In genomic region chr7:25775570-25775969, GRCh38 we compare ENCODE assay signal across 21 cellular contexts.
"Had no signal": no experiment of that assay in that cellular context is flagged by ENCODE, and none has a peak within 500 bp of the region (broad histone marks: within the 10 kb centered on the region; RNA-seq: fewer than 3 reads in every experiment).

No MANE protein-coding gene starts in this region.

- DNase-seq: activated CD4-positive, alpha-beta T cell treated with anti-CD3 and anti-CD28 coated beads for 4 hours; activated CD4-positive, alpha-beta T cell treated with anti-CD3 and anti-CD28 coated beads, Interleukin-2, amount 50 U/mL, for 4 hours; activated CD8-positive, alpha-beta memory T cell treated with anti-CD3 and anti-CD28 coated beads, Interleukin-2, amount 50 U/mL, for 48 hours; activated CD8-positive, alpha-beta T cell treated with anti-CD3 and anti-CD28 coated beads, Interleukin-2, amount 10 ng/mL, durations not matched to agents 7 days and 5 days; activated naive CD4-positive, alpha-beta T cell treated with anti-CD3 and anti-CD28 coated beads, Interleukin-2, amount 50 U/mL, for 16 hours; activated naive CD8-positive, alpha-beta T cell treated with anti-CD3 and anti-CD28 coated beads, Interleukin-2, amount 10 ng/mL, durations not matched to agents 7 days and 5 days; activated T-cell treated with anti-CD3 and anti-CD28 coated beads, Interleukin-2, amount 50 U/mL, for 1 hour; adrenal gland; anterior cingulate cortex; caudate nucleus; KG1; NCI-H1930; NCI-H2171; NCI-H226; NCI-H526 treated with DMSO at 0.1 percent for 48 hours; NK-92 treated with Interleukin-12 subunit alpha and Interleukin-12 subunit beta, amount 100 ng/mL, for 24 hours; PC-3; SHP77 treated with DMSO at 0.1 percent for 48 hours had no signal

- H3K9me3 ChIP-seq: adrenal gland had no signal

- ATAC-seq: activated CD4-positive, CD25-positive, alpha-beta regulatory T cell treated with anti-CD3 and anti-CD28 coated beads, Interleukin-2, amount 50 U/mL, for 24 hours; activated CD8-positive, alpha-beta T cell treated with anti-CD3 and anti-CD28 coated beads, Interleukin-2, amount 10 ng/mL, durations not matched to agents 7 days and 5 days; PC-3 had no signal

- H3K27ac ChIP-seq: adrenal gland had no signal

- H3K36me3 ChIP-seq: adrenal gland had no signal

- H3K27me3 Mint-ChIP-seq: IgD-negative memory B cell had no signal

- H3K4me3 ChIP-seq: adrenal gland had no signal

- H3K27ac Mint-ChIP-seq: activated CD8-positive, alpha-beta T cell treated with anti-CD3 and anti-CD28 coated beads, Interleukin-2, amount 10 ng/mL, durations not matched to agents 7 days and 5 days; activated naive CD8-positive, alpha-beta T cell treated with anti-CD3 and anti-CD28 coated beads, Interleukin-2, amount 10 ng/mL, durations not matched to agents 7 days and 5 days; IgD-negative memory B cell; T-helper 1 cell treated with Interleukin-12 subunit alpha and Interleukin-12 subunit beta and Interleukin-4 antibody, amounts not matched to agents 30 μg/mL and 1 μg/mL, for 36 hours had no signal

- H3K36me3 Mint-ChIP-seq: activated naive CD8-positive, alpha-beta T cell treated with anti-CD3 and anti-CD28 coated beads, Interleukin-2, amount 10 ng/mL, durations not matched to agents 7 days and 5 days; IgD-negative memory B cell had no signal

- H3K4me1 ChIP-seq: adrenal gland had no signal

- H3K4me1 Mint-ChIP-seq: activated naive CD8-positive, alpha-beta T cell treated with anti-CD3 and anti-CD28 coated beads, Interleukin-2, amount 10 ng/mL, durations not matched to agents 7 days and 5 days; IgD-negative memory B cell had no signal

- H3K27me3 ChIP-seq: adrenal gland had no signal

- H3K9me3 Mint-ChIP-seq: activated naive CD8-positive, alpha-beta T cell treated with anti-CD3 and anti-CD28 coated beads, Interleukin-2, amount 10 ng/mL, durations not matched to agents 7 days and 5 days; IgD-negative memory B cell; T-helper 1 cell treated with Interleukin-12 subunit alpha and Interleukin-12 subunit beta and Interleukin-4 antibody, amounts not matched to agents 30 μg/mL and 1 μg/mL, for 36 hours had no signal

- H3K4me3 Mint-ChIP-seq: activated CD8-positive, alpha-beta T cell treated with anti-CD3 and anti-CD28 coated beads, Interleukin-2, amount 10 ng/mL, durations not matched to agents 7 days and 5 days; activated naive CD8-positive, alpha-beta T cell treated with anti-CD3 and anti-CD28 coated beads, Interleukin-2, amount 10 ng/mL, durations not matched to agents 7 days and 5 days; IgD-negative memory B cell; T-helper 1 cell treated with Interleukin-12 subunit alpha and Interleukin-12 subunit beta and Interleukin-4 antibody, amounts not matched to agents 30 μg/mL and 1 μg/mL, for 36 hours had no signal
